ENCODE assay signal across 8 cellular contexts in genomic region chr1:247448107-247448778, GRCh38. TPM values are rescaled to one million over a fixed set of nuclear protein-coding genes. Genes with fewer than 3 reads are reported as not detected.
DNase-seq lines count a peak whose midpoint lies in the region; ATAC-seq and TF ChIP-seq lines count a peak whose summit lies in the region.

No MANE protein-coding gene starts in this region.

- peak in 1 of 4 experiments; percentile 14 for TF ChIP-seq CTCF in gastroesophageal sphincter (IDR thresholded peaks at IDR 0.05)
- no peak for TF ChIP-seq CTCF in nephron (IDR thresholded peaks at IDR 0.05; ENCODE audit: unreplicated experiment in 3 of 3)
- TF ChIP-seq CTCF in type B pancreatic cell (conservative IDR thresholded peaks at IDR 0.05): no peak

- peaks cover 4% of the 10 kb centered on the region for H3K4me1 Mint-ChIP-seq in activated T-cell treated with anti-CD3 and anti-CD28 coated beads, Interleukin-2, amount 50 U/mL, for 4 hours (ENCODE audit: low read depth)
- H3K4me1 Mint-ChIP-seq in nephron (no peaks in the 10 kb centered on the region), type B pancreatic cell (ENCODE audit: unreplicated experiment) (no peaks in the 10 kb centered on the region)

- H3K27ac ChIP-seq in gastroesophageal sphincter: peak overlapping the region in 3 of 4 donors; percentile 58 to 75 (median 68)

- peak overlapping the region; percentile 47 for H3K4me3 ChIP-seq in MG63
- H3K4me3 ChIP-seq in gastroesophageal sphincter: peak overlapping the region; percentile 46 to 51

- ATAC-seq in activated T-cell treated with anti-CD3 and anti-CD28 coated beads, Interleukin-2, amount 50 U/mL, for 4 hours: peak in 1 of 2 donors; percentile 53
- ATAC-seq in gastroesophageal sphincter (peak; percentile 69), HG02870 (IDR thresholded peaks at IDR 0.05; ENCODE audit: unreplicated experiment) (no peak)

- H3K27ac Mint-ChIP-seq in nephron: peak overlapping the region; percentile 54 to 81 (median 68)
- H3K27ac Mint-ChIP-seq in type B pancreatic cell: peak overlapping the region; percentile 85

- H3K9me3 ChIP-seq in MG63 (no peaks in the 10 kb centered on the region), gastroesophageal sphincter (no peaks in the 10 kb centered on the region)

- 2 to 13% methylated on average over 10 to 24 of the region's 31 CpGs for WGBS in gastroesophageal sphincter (ENCODE audit: low coverage in 1 of 2), 2 donors

- peak overlapping the region; percentile 55 for H3K4me3 Mint-ChIP-seq in activated T-cell treated with anti-CD3 and anti-CD28 coated beads, Interleukin-2, amount 50 U/mL, for 4 hours
- H3K4me3 Mint-ChIP-seq in nephron (peak overlapping the region; percentile 81 to 82 (median 81)), type B pancreatic cell (peak overlapping the region; percentile 84)

- no peak for TF ChIP-seq POLR2A in gastroesophageal sphincter (IDR thresholded peaks at IDR 0.05)

- H3K4me1 ChIP-seq in gastroesophageal sphincter: no peaks in the 10 kb centered on the region

- no peak for TF ChIP-seq EP300 in gastroesophageal sphincter (IDR thresholded peaks at IDR 0.05)

- H3K9me3 Mint-ChIP-seq in activated T-cell treated with anti-CD3 and anti-CD28 coated beads, Interleukin-2, amount 50 U/mL, for 4 hours: no peaks in the 10 kb centered on the region
- H3K9me3 Mint-ChIP-seq in nephron: no peaks in the 10 kb centered on the region
- H3K9me3 Mint-ChIP-seq in type B pancreatic cell: no peaks in the 10 kb centered on the region

- DNase-seq in DMS153 (lab: John Stamatoyannopoulos, UW): peak; percentile 54
- DNase-seq in MG63: peak; percentile 68
- peak; percentile 20 for DNase-seq in activated T-cell treated with anti-CD3 and anti-CD28 coated beads, Interleukin-2, amount 50 U/mL, for 4 hours
- DNase-seq in type B pancreatic cell (ENCODE audit: extremely low spot score, unreplicated experiment): no peak
- DNase-seq in epidermal melanocyte (ENCODE audit: insufficient read length, low spot score): no peak

- H3K27me3 ChIP-seq in MG63 (no peaks in the 10 kb centered on the region), gastroesophageal sphincter (peaks cover 10% of the 10 kb centered on the region)

- H3K36me3 ChIP-seq in MG63: no peaks in the 10 kb centered on the region; the same call in 1 of the 2 replicates
- no peaks in the 10 kb centered on the region for H3K36me3 ChIP-seq in gastroesophageal sphincter

- H3K27me3 Mint-ChIP-seq in activated T-cell treated with anti-CD3 and anti-CD28 coated beads, Interleukin-2, amount 50 U/mL, for 4 hours (ENCODE audit: low read depth): no peaks in the 10 kb centered on the region
- H3K27me3 Mint-ChIP-seq in nephron (ENCODE audit: low read depth) (no peaks in the 10 kb centered on the region), type B pancreatic cell (peaks cover 23% of the 10 kb centered on the region)

- H3K36me3 Mint-ChIP-seq in activated T-cell treated with anti-CD3 and anti-CD28 coated beads, Interleukin-2, amount 50 U/mL, for 4 hours (ENCODE audit: insufficient read depth): peaks cover 39% of the 10 kb centered on the region
- H3K36me3 Mint-ChIP-seq in nephron (ENCODE audit: low read depth): no peaks in the 10 kb centered on the region
- no peaks in the 10 kb centered on the region for H3K36me3 Mint-ChIP-seq in type B pancreatic cell

RNA-seq across cellular contexts. Expression of gene OR2B11, which starts 9.7 kb away (rescaled TPM):
- not detected in 2 replicates for total RNA-seq in MG63 (2014; rRNA removed; shearing (Covaris generic); ENCODE audit: low replicate concordance)
- not detected for total RNA-seq in activated T-cell treated with anti-CD3 and anti-CD28 coated beads, Interleukin-2, amount 50 U/mL, for 4 hours
- total RNA-seq in gastroesophageal sphincter: not detected
- total RNA-seq in type B pancreatic cell (ENCODE audit: low replicate concordance): not detected in 2 replicates

RNA-seq across cellular contexts. Expression of gene NLRP3, which starts 32.3 kb away (rescaled TPM):
- total RNA-seq in MG63 (2014; rRNA removed; shearing (Covaris generic); ENCODE audit: low replicate concordance): 0.23 TPM in 1 of 2 replicates, not detected in the other
- total RNA-seq in activated T-cell treated with anti-CD3 and anti-CD28 coated beads, Interleukin-2, amount 50 U/mL, for 4 hours: 1 to 10 TPM; 4.1 to 5.4 (median 4.2) TPM
- total RNA-seq in gastroesophageal sphincter (1 to 10 TPM in 3 of 4 donors, under 1 TPM in 1; 0.66 to 3.7 (median 3.1) TPM), type B pancreatic cell (ENCODE audit: low replicate concordance) (not detected in 2 replicates)

Comparison
In these comparisons a context has a peak if more than half of its experiments do, and no peak if none do; other contexts are left out.
1. DNase-seq: peak in DMS153 (single experiment), MG63 (single experiment) and activated T-cell treated with anti-CD3 and anti-CD28 coated beads, Interleukin-2, amount 50 U/mL, for 4 hours (single experiment); none in type B pancreatic cell (single experiment) and epidermal melanocyte (single experiment).
2. Peak in every context shown above with its lines, with median percentiles within 50 percentile points of each other: H3K4me3 Mint-ChIP-seq.